Comparison of ENCODE assay signal across 34 cellular contexts in genomic region chr17:11006530-11006929, GRCh38.
"Had no signal": no experiment of that assay in that cellular context is flagged by ENCODE, and none has a peak within 500 bp of the region (broad histone marks: within the 10 kb centered on the region; RNA-seq: fewer than 3 reads in every experiment).

No MANE protein-coding gene starts in this region.

- DNase-seq: Karpas-422, Kasumi-1, KG1, MG63, MM.1S, MV-4-11, NCI-H1048, NCI-H1092, NCI-H1092 treated with DMSO at 0.1 percent for 48 hours, NCI-H1105, NCI-H1105 treated with DMSO at 0.1 percent for 48 hours, NCI-H1417, NCI-H1417 treated with DMSO at 0.1 percent for 48 hours, NCI-H1436, NCI-H1436 treated with DMSO at 0.1 percent for 48 hours, NCI-H146, NCI-H1694, NCI-H1694 treated with DMSO at 0.1 percent for 48 hours, NCI-H187, NCI-H187 treated with DMSO at 0.1 percent for 48 hours, NCI-H1930, NCI-H2029, NCI-H2029 treated with DMSO at 0.1 percent for 48 hours, NCI-H2081, NCI-H2081 treated with DMSO at 0.1 percent for 48 hours, NCI-H2107, NCI-H2171, NCI-H2171 treated with DMSO at 0.1 percent for 48 hours, NCI-H2227 treated with DMSO at 0.1 percent for 48 hours, NCI-H226, NCI-H345, NCI-H446, NCI-H446 treated with DMSO at 0.1 percent for 48 hours, NCI-H510A had no signal

- H3K4me3 ChIP-seq: MG63 had no signal
